ENCODE assay signal across 8 cellular contexts in the genomic region with DNA sequence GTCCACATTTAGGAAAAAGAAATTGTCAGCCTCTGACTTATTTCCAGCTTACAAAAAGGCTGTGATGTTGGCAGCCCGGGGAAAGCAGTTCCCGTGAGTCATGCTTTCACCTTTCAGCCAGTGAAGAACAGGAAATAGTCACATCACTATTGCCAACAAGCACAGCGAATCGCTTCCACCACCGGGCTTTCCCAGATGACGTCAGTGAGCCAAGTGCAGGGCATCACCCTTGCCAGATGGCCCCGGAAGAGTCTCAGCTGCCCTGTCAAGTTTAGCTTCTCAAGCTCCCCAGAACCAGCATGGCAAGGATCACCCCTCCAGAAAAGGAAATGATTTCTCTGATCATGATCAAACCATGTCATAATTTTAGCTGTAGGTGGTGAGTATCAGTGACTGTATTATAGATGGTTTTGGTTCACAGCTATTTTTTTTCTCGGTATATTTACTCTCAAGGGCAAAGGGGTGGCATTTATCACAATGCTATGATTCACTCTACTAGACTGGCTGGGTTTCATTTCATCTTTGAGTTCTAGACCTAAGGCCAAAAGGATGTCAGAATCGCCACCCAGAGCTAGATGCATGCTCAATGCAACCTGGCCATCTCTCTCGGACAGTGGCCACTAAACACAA. TPM values are rescaled to one million over a fixed set of nuclear protein-coding genes. Genes with fewer than 3 reads are reported as not detected.
A peak's percentile ranks its signal among the peaks of the same experiment; 100 is the strongest.
DNase-seq lines count a peak whose midpoint lies in the region; ATAC-seq and TF ChIP-seq lines count a peak whose summit lies in the region.

No MANE protein-coding gene starts in this region.

- H3K4me3 ChIP-seq in psoas muscle = peak overlapping the region; percentile 9

- WGBS in psoas muscle, 3 donors = 5 to 9% (median 6%) methylated on average over 10 of the region's 10 CpGs

- peaks cover 0 to 4% of the 10 kb centered on the region in 2 donors for H3K36me3 ChIP-seq in psoas muscle (ENCODE audit: insufficient read depth in 1 of 2, low read depth in 1 of 2)

- in situ Hi-C loops in Caki2 (cut with HindIII; ENCODE audit: low pct_unique_long_range_greater_than_20kb, low sequenced_read_pairs) = no loop called here

- no peaks in the 10 kb centered on the region for H3K9me3 ChIP-seq in psoas muscle

- DNase-seq in Caki2 (ENCODE audit: low read depth) (peak; percentile 94), HT-29 (ENCODE audit: low spot score) (peak; percentile 97), SHP77 (lab: John Stamatoyannopoulos, UW) (peak; percentile 96 to 98), germinal center (ENCODE audit: low spot score) (peak; percentile 82), psoas muscle (peak; percentile 86 to 92), ureter (ENCODE audit: low spot score) (peak; percentile 94)
- peak; percentile 59 to 73 (median 62) for DNase-seq in activated naive CD4-positive, alpha-beta T cell (lab: John Stamatoyannopoulos, UW)

- H3K4me1 ChIP-seq in psoas muscle = peaks cover 24% of the 10 kb centered on the region

- peak overlapping the region; percentile 94 for H3K27ac ChIP-seq in psoas muscle

- ATAC-seq in GM21367 (IDR thresholded peaks at IDR 0.05; ENCODE audit: unreplicated experiment) (peak; percentile 92), psoas muscle (peak; percentile 77 to 82 (median 82))

- intact Hi-C loops in psoas muscle (cut with DNase I) = loop anchor here in 1 of 2 donors (2.0 kb wide), 1 partner anchor 31 kb away; no protein-coding TSS in a partner anchor

- H3K27me3 ChIP-seq in psoas muscle (ENCODE audit: insufficient read depth in 3 of 3, low read length in 2 of 3) = no peaks in the 10 kb centered on the region

- no peak for TF ChIP-seq CTCF in psoas muscle (IDR thresholded peaks at IDR 0.05)

RNA-seq across cellular contexts. Expression of a gene that starts 32.9 kb away (rescaled TPM):
- total RNA-seq in Caki2 (2014; rRNA removed; shearing (Covaris generic); ENCODE audit: low replicate concordance) = 7.9 and 8.0 TPM in 2 replicates
- total RNA-seq in HT-29 (2014; rRNA removed; shearing (Covaris generic)) = 6.7 and 8.3 TPM in 2 replicates
- total RNA-seq in psoas muscle (10 to 100 TPM; 44.8 to 98.1 (median 63.7) TPM), ureter (20.3 TPM)
- polyA plus RNA-seq in psoas muscle = 10 to 100 TPM; 12.1 to 98.9 (median 43.4) TPM

Comparison
In these comparisons a context has a peak if more than half of its experiments do, and no peak if none do; other contexts are left out.
1. Peak in every context shown above with its lines: DNase-seq, ATAC-seq, H3K4me3 ChIP-seq and H3K27ac ChIP-seq.